In the genomic region with DNA sequence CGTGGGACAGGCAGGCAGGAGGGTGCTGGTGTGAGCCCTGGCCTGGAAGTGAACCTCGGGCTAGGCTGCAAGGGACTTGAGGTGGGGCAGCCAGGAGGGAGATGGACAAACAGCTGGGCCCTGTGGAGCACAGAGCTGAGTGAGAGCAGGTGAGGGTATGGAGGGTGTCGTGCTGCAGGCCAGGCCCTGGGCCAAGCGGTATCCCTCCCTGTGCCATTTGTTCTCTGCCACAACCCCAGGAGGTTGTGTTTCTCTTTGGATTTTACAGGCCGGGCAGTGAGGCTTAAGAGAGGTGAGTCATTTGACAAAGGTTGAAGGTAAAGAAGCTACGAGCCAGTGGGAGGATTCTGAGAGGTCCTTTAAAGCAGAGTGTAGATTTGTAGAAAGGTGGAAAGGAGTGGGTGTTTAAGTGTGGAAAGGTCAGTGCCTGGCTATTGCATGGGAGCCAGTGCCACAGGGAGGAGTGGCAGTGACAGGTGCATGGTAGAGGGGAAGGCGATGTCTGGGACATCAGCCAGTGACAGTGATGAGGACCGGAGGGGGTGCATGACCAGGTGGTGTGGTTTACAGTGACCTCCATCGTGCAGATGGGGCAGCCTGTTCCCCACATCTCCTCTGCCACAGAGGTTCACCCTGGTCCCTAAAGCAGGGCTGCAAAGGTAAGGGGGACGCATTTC, we compare ENCODE assay signal across 11 cellular contexts. TPM values are rescaled to one million over a fixed set of nuclear protein-coding genes. Genes with fewer than 3 reads are reported as not detected.
DNase-seq lines count a peak whose midpoint lies in the region; ATAC-seq and TF ChIP-seq lines count a peak whose summit lies in the region.
"Had no signal": no experiment of that assay in that cellular context is flagged by ENCODE, and none has a peak within 500 bp of the region (broad histone marks: within the 10 kb centered on the region; RNA-seq: fewer than 3 reads in every experiment).

No MANE protein-coding gene starts in this region.

- H3K27ac ChIP-seq in RWPE1 = peak overlapping the region; percentile 87
- peak overlapping the region; percentile 95 for H3K27ac ChIP-seq in psoas muscle
- H3K27ac ChIP-seq: WERI-Rb-1 had no signal

- H3K36me3 ChIP-seq in psoas muscle (ENCODE audit: insufficient read depth in 1 of 2, low read depth in 1 of 2) = peaks cover 3 to 54% of the 10 kb centered on the region in 2 donors
- H3K36me3 ChIP-seq: WERI-Rb-1 had no signal

- intact Hi-C loops in Right ventricle myocardium superior (cut with DNase I) = loop anchor here (5.0 kb wide), 1 partner anchor 41 kb away; a partner anchor contains a TSS
- intact Hi-C loops in psoas muscle (cut with DNase I) = loop anchor here in 1 of 2 donors (2.0 kb wide), 1 partner anchor 39 kb away; a partner anchor contains a TSS

- H3K9me3 ChIP-seq in psoas muscle = no peaks in the 10 kb centered on the region

- WGBS in psoas muscle, 3 donors = 36 to 45% (median 38%) methylated on average over 10 of the region's 10 CpGs

- POLR2A ChIA-PET in RWPE1 (lab: Yijun Ruan, JAX; ENCODE audit: low non-redundant PET) = interaction anchor here (0.5 kb wide), 1 partner anchor 149 kb away, joined by 3 read pairs; a partner anchor contains a TSS

- in situ Hi-C loops in G401 (cut with HindIII; ENCODE audit: low sequenced_read_pairs) = no loop called here

- TF ChIP-seq CTCF in RWPE1 (conservative IDR thresholded peaks at IDR 0.05; ENCODE audit: low read depth) = no peak
- no peak for TF ChIP-seq CTCF in psoas muscle (IDR thresholded peaks at IDR 0.05)

- H3K27me3 ChIP-seq in psoas muscle (ENCODE audit: insufficient read depth in 3 of 3, low read length in 2 of 3) = no peaks in the 10 kb centered on the region

- peaks cover 62% of the 10 kb centered on the region for H3K4me1 ChIP-seq in psoas muscle

- peak; percentile 47 for ATAC-seq in Right ventricle myocardium superior (ENCODE audit: poor library complexity)
- ATAC-seq in psoas muscle = peak; percentile 79 to 85 (median 82)

- peak overlapping the region; percentile 41 for H3K4me3 ChIP-seq in psoas muscle

- DNase-seq in G401 (ENCODE audit: low spot score) (peak; percentile 72), RWPE1 (ENCODE audit: low spot score) (peak; percentile 29), Right ventricle myocardium superior (no peak), psoas muscle (peak; percentile 72 to 90), DMS79 treated with DMSO at 0.1 percent for 48 hours (lab: John Stamatoyannopoulos, UW) (no peak), NCI-H1694 (lab: John Stamatoyannopoulos, UW) (no peak), NCI-H510A treated with DMSO at 0.1 percent for 48 hours (lab: John Stamatoyannopoulos, UW) (no peak)
- no peak for DNase-seq in activated effector memory CD4-positive, alpha-beta T cell treated with Interleukin-2 at 50 U/mL for 16 hours
- DNase-seq: activated gamma-delta T cell; CD4-positive, alpha-beta memory T cell had no signal

- CTCF ChIA-PET in RWPE1 (lab: Yijun Ruan, JAX) = interaction anchor here (0.6 to 1.2 kb wide), 3 partner anchors 8 to 318 kb away, joined by 3 to 4 read pairs (median 4); no protein-coding TSS in a partner anchor

RNA-seq across cellular contexts. Expression of a gene that starts 39.8 kb away (rescaled TPM):
- total RNA-seq in G401 (2014; rRNA removed; shearing (Covaris generic)) = not detected in 2 replicates
- total RNA-seq in Right ventricle myocardium superior (121 TPM), psoas muscle (100 to 1,000 TPM; 139 to 265 (median 189) TPM)
- 100 to 1,000 TPM in 2 of 3 donors, 10 to 100 TPM in 1; 26.6 to 286 (median 235) TPM for polyA plus RNA-seq in psoas muscle
- total RNA-seq: CD4-positive, alpha-beta memory T cell had no signal

Comparison
In these comparisons a context has a peak if more than half of its experiments do, and no peak if none do; other contexts are left out.
1. DNase-seq: peak in G401 (single experiment), RWPE1 (single experiment) and psoas muscle (2 of 2); none in Right ventricle myocardium superior (single experiment), DMS79 treated with DMSO at 0.1 percent for 48 hours (single experiment), activated effector memory CD4-positive, alpha-beta T cell treated with Interleukin-2 at 50 U/mL for 16 hours (single experiment), NCI-H1694 (single experiment) and NCI-H510A treated with DMSO at 0.1 percent for 48 hours (single experiment).
2. RNA of a gene that starts 39.8 kb away (total RNA-seq): 139 to 265 TPM in psoas muscle and 121 TPM in Right ventricle myocardium superior (single experiment); not detected in G401; every median in the first group is over 100 times any median in the second.